In the genomic region with DNA sequence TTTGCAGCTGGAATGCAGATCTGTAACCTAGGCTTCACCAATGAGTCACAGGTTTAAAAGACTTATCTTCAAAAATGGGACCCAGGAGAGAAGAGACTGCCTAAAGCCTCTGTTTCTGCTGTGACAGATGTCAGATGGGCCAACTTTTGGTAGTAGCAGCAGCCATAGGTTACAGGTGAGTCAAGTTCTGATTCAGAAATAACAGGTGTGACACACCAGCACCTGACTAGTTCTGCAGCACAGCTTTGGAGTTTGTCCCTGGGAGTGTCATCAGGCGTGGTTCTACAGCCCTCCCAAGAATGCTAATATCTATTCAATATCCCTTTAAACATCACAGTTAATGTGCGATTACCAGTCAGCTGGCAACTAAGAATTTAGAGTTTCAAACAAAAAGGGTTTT, we compare ENCODE assay signal across 22 cellular contexts.
DNase-seq lines count a peak whose midpoint lies in the region; ATAC-seq and TF ChIP-seq lines count a peak whose summit lies in the region.
"Had no signal": no experiment of that assay in that cellular context is flagged by ENCODE, and none has a peak within 500 bp of the region (broad histone marks: within the 10 kb centered on the region; RNA-seq: fewer than 3 reads in every experiment).

No MANE protein-coding gene starts in this region.

- BruUV-seq in Caco-2 (replicated peaks; lab: Mats Ljungman, UMichigan) (no TSS peak), mammary epithelial cell (replicated peaks; lab: Mats Ljungman, UMichigan) (no TSS peak)

- H3K4me1 Mint-ChIP-seq in Caco-2 (ENCODE audit: low read depth, unreplicated experiment) (peaks cover 17% of the 10 kb centered on the region), glutamatergic neuron (ENCODE audit: low read depth, unreplicated experiment) (no peaks in the 10 kb centered on the region)

- H3K4me1 ChIP-seq in Caco-2 (peaks cover 21% of the 10 kb centered on the region), HEK293 (ENCODE audit: control insufficient read depth, insufficient read depth, low read length) (no peaks in the 10 kb centered on the region), mammary epithelial cell (ENCODE audit: insufficient read depth, low read length) (peaks cover 16% of the 10 kb centered on the region)
- H3K4me1 ChIP-seq: psoas muscle had no signal

- in situ Hi-C loops in mammary epithelial cell (cut with MboI; ENCODE audit: low sequenced_read_pairs in 2 of 2), result no loop called here

- H3K4me3 Mint-ChIP-seq in Caco-2 (ENCODE audit: unreplicated experiment), result peak overlapping the region; percentile 59
- H3K4me3 Mint-ChIP-seq in glutamatergic neuron (ENCODE audit: unreplicated experiment), result no peak overlapping the region
- H3K4me3 Mint-ChIP-seq: neural progenitor cell had no signal

- H3K36me3 ChIP-seq in Caco-2 (ENCODE audit: control insufficient read depth, insufficient read depth, low read length) (no peaks in the 10 kb centered on the region), HEK293 (ENCODE audit: control insufficient read depth in 2 of 2, insufficient read depth in 1 of 2, low read length in 2 of 2) (no peaks in the 10 kb centered on the region), mammary epithelial cell (ENCODE audit: insufficient read depth, low read length) (no peaks in the 10 kb centered on the region)
- H3K36me3 ChIP-seq: BLaER1 treated with 17β-estradiol and CSF1 and Interleukin-3, amounts not matched to agents 10 nM and 100 nM; neural progenitor cell had no signal

- H3K36me3 Mint-ChIP-seq in Caco-2 (ENCODE audit: insufficient read depth, unreplicated experiment) (peaks cover 10% of the 10 kb centered on the region), glutamatergic neuron (ENCODE audit: unreplicated experiment) (no peaks in the 10 kb centered on the region)

- no peak overlapping the region for H3K9ac ChIP-seq in mammary epithelial cell (ENCODE audit: insufficient read depth, low read length)
- H3K9ac ChIP-seq: BLaER1 treated with 17β-estradiol and CSF1 and Interleukin-3, amounts not matched to agents 10 nM and 100 nM; neural progenitor cell had no signal

- 58% methylated on average over 2 of the region's 2 CpGs for WGBS in mammary epithelial cell (ENCODE audit: low coverage, missing lambda C conversion rate)

- H3K9me3 ChIP-seq in Caco-2 (no peaks in the 10 kb centered on the region), HEK293 (ENCODE audit: control insufficient read depth, insufficient read depth, low read depth, low read length) (no peaks in the 10 kb centered on the region), mammary epithelial cell (replicated peaks; ENCODE audit: insufficient read depth, low read length) (no peaks in the 10 kb centered on the region)
- H3K9me3 ChIP-seq: psoas muscle had no signal

- DNase-seq in Caco-2, result peak; percentile 67 to 77
- peak; percentile 74 for DNase-seq in mammary epithelial cell
- DNase-seq in left colon, result peak; percentile 64 to 82
- no peak for DNase-seq in glutamatergic neuron
- no peak for DNase-seq in NCI-H1105 (lab: John Stamatoyannopoulos, UW)
- DNase-seq in NCI-H748 treated with DMSO at 0.1 percent for 48 hours (lab: John Stamatoyannopoulos, UW), result no peak
- DNase-seq: activated naive CD4-positive, alpha-beta T cell treated with Interleukin-2 at 50 U/mL for 16 hours; activated T-cell treated with anti-CD3 and anti-CD28 coated beads, Interleukin-2, amount 50 U/mL, for 1 hour; amygdala; caudate nucleus; effector CD8-positive, alpha-beta T cell; GF-D8; H9; MV-4-11; psoas muscle; stimulated activated CD4-positive, alpha-beta T cell treated with anti-CD3 and anti-CD28 coated beads, Interleukin-4, amount 100 ng/mL, for 24 hours; T-cell had no signal

- H4K20me1 ChIP-seq in mammary epithelial cell (ENCODE audit: insufficient read depth, low read length), result no peaks in the 10 kb centered on the region
- H4K20me1 ChIP-seq: BLaER1 treated with 17β-estradiol and CSF1 and Interleukin-3, amounts not matched to agents 10 nM and 100 nM had no signal

- H3K27me3 Mint-ChIP-seq in Caco-2 (ENCODE audit: insufficient read depth, unreplicated experiment) (no peaks in the 10 kb centered on the region), glutamatergic neuron (ENCODE audit: unreplicated experiment) (peaks cover 4% of the 10 kb centered on the region)
- H3K27me3 Mint-ChIP-seq: T-cell had no signal

- H3K27ac Mint-ChIP-seq in Caco-2 (ENCODE audit: unreplicated experiment) (peak overlapping the region; percentile 88), glutamatergic neuron (ENCODE audit: unreplicated experiment) (no peak overlapping the region)
- H3K27ac Mint-ChIP-seq: neural progenitor cell had no signal

- H3K27me3 ChIP-seq in Caco-2 (replicated peaks; ENCODE audit: control insufficient read depth, insufficient read depth, low read length) (no peaks in the 10 kb centered on the region), mammary epithelial cell (ENCODE audit: insufficient read depth, low read length) (no peaks in the 10 kb centered on the region)
- H3K27me3 ChIP-seq: neural progenitor cell had no signal

- no peak overlapping the region for H3K4me2 ChIP-seq in mammary epithelial cell (ENCODE audit: insufficient read depth, low read depth, low read length)
- H3K4me2 ChIP-seq: BLaER1 treated with 17β-estradiol and CSF1 and Interleukin-3, amounts not matched to agents 10 nM and 100 nM; neural progenitor cell had no signal

- no peak overlapping the region for H2AFZ ChIP-seq in mammary epithelial cell (ENCODE audit: low read depth, low read length)
- H2AFZ ChIP-seq: neural progenitor cell had no signal

- no peaks in the 10 kb centered on the region for H3K79me2 ChIP-seq in mammary epithelial cell (ENCODE audit: insufficient read depth, low read length)

- no peak for TF ChIP-seq CTCF in Caco-2 (IDR thresholded peaks at IDR 0.05; ENCODE audit: insufficient read depth in 1 of 2, low read depth in 1 of 2, low read length in 1 of 2, severe bottlenecking in 1 of 2, unreplicated experiment in 1 of 2)
- TF ChIP-seq CTCF in HEK293 (tag by site-specific recombination; IDR thresholded peaks at IDR 0.05), result no peak
- no peak for TF ChIP-seq CTCF in mammary epithelial cell (conservative IDR thresholded peaks at IDR 0.05 in 1 of 2, IDR thresholded peaks at IDR 0.05 in 1 of 2; ENCODE audit: extremely low read depth in 1 of 2, insufficient read depth in 1 of 2, low read depth in 1 of 2, low read length in 2 of 2)
- TF ChIP-seq CTCF in glutamatergic neuron (IDR thresholded peaks at IDR 0.05; ENCODE audit: partially characterized antibody, unreplicated experiment), result no peak

- ATAC-seq in left colon (peak; percentile 93), GM18868 (IDR thresholded peaks at IDR 0.05; ENCODE audit: unreplicated experiment) (no peak)
- ATAC-seq: psoas muscle, Right ventricle myocardium inferior, T-cell had no signal

- H3K9me3 Mint-ChIP-seq in Caco-2 (ENCODE audit: unreplicated experiment), result no peaks in the 10 kb centered on the region
- peaks cover 9% of the 10 kb centered on the region for H3K9me3 Mint-ChIP-seq in glutamatergic neuron (ENCODE audit: unreplicated experiment)
- H3K9me3 Mint-ChIP-seq: H9 had no signal

- POLR2A ChIA-PET in Caco-2 (lab: Charles Lee), result interaction anchor here (0.7 to 1.8 kb wide), 6 partner anchors 8 to 30 kb away, joined by 3 to 20 read pairs (median 5); a partner anchor contains a TSS
- POLR2A ChIA-PET in HEK293 (lab: Yijun Ruan, JAX), result interaction anchor here (1.5 kb wide), 1 partner anchor 9 kb away, joined by 4 read pairs; a partner anchor contains a TSS

- CTCF ChIA-PET in Caco-2 (lab: Charles Lee), result no interaction called here
- CTCF ChIA-PET in HEK293 (lab: Yijun Ruan, JAX), result interaction anchor here (0.6 kb wide), 2 partner anchors 14 to 300 kb away, joined by 3 read pairs; no protein-coding TSS in a partner anchor
- CTCF ChIA-PET in mammary epithelial cell (lab: Charles Lee; ENCODE audit: low non-redundant PET), result interaction anchor here (0.6 kb wide), 1 partner anchor 23 kb away, joined by 37 read pairs; no protein-coding TSS in a partner anchor

- H3K27ac ChIP-seq in HEK293 (ENCODE audit: extremely low read depth, low read depth, low read length) (no peak overlapping the region), mammary epithelial cell (ENCODE audit: insufficient read depth, low read depth, low read length) (no peak overlapping the region)
- H3K27ac ChIP-seq: BLaER1 treated with 17β-estradiol and CSF1 and Interleukin-3, amounts not matched to agents 10 nM and 100 nM; neural progenitor cell; psoas muscle had no signal

- intact Hi-C loops in Caco-2 (cut with micrococcal nuclease; ENCODE audit: unreplicated experiment), result loop anchor here (1.0 kb wide), 1 partner anchor 8 kb away; no protein-coding TSS in a partner anchor
- intact Hi-C loops in mammary epithelial cell (cut with micrococcal nuclease), result no loop called here
- intact Hi-C loops in left colon (cut with DNase I, micrococcal nuclease), result no loop called here

- H3K4me3 ChIP-seq in Caco-2 (ENCODE audit: low read depth, low read length) (no peak overlapping the region), HEK293 (ENCODE audit: low read depth, low read length) (no peak overlapping the region), mammary epithelial cell (replicated peaks in 1 of 3; ENCODE audit: insufficient read depth in 1 of 3, low read depth in 2 of 3, low read length in 3 of 3) (no peak overlapping the region)
- H3K4me3 ChIP-seq: BLaER1 treated with 17β-estradiol and CSF1 and Interleukin-3, amounts not matched to agents 10 nM and 100 nM; neural progenitor cell; psoas muscle had no signal

- dilution Hi-C loops in mammary epithelial cell (cut with HindIII; ENCODE audit: low sequenced_read_pairs), result no loop called here

TF ChIP-seq in HEK293, 187 proteins besides CTCF, POLR2A, EP300 and RAD21:
- TF ChIP-seq SCRT2 (tag by site-specific recombination; IDR thresholded peaks at IDR 0.05) (0 out of 2 replicates have a peak, but pooled peaks have one; percentile 29), ZBTB48 (tag by site-specific recombination; IDR thresholded peaks at IDR 0.05) (no peak)
TF ChIP-seq in HEK293: peak in this region for 1.

Comparison
In these comparisons a context has a peak if more than half of its experiments do, and no peak if none do; other contexts are left out.
1. DNase-seq: peak in Caco-2 (2 of 2), mammary epithelial cell (single experiment) and left colon (2 of 2); none in glutamatergic neuron (single experiment), NCI-H1105 (single experiment) and NCI-H748 treated with DMSO at 0.1 percent for 48 hours (single experiment).